ENCODE assay signal across 11 cellular contexts in the genomic region with DNA sequence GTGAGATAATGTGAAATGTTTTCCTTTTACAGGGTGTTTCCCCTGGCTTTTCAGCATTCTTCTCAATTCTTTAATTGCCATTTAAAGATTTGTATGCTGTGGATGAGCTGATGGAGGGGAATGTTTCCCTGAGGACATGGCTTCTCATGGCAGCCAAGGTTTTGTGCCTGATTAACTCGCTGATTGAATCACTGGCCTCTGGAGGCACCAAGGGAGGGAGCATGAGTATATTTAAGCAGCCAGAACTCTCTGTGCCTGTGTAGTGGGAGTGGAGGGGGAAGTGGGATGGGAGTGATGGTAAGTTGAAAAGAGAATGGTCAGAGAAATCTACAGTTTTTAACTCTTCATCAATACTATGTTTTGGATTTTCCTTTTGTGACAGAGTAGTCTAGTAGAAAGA.
DNase-seq lines count a peak whose midpoint lies in the region; ATAC-seq and TF ChIP-seq lines count a peak whose summit lies in the region.
"Had no signal": no experiment of that assay in that cellular context is flagged by ENCODE, and none has a peak within 500 bp of the region (broad histone marks: within the 10 kb centered on the region; RNA-seq: fewer than 3 reads in every experiment).

No MANE protein-coding gene starts in this region.

- WGBS in spleen, 5 donors: 71 to 81% (median 75%) methylated on average over 1 of the region's 1 CpG

- H3K4me1 ChIP-seq in spleen: peaks cover 65 to 97% (median 82%) of the 10 kb centered on the region in 6 donors
- H3K4me1 ChIP-seq: neural progenitor cell had no signal

- DNase-seq in GM04504 (ENCODE audit: low read depth) (peak; percentile 40), Right ventricle myocardium superior (peak; percentile 47), spleen (no peak), NCI-H2196 treated with DMSO at 0.1 percent for 48 hours (lab: John Stamatoyannopoulos, UW; ENCODE audit: unreplicated experiment) (no peak), mucosa of gallbladder (ENCODE audit: low spot score) (no peak)
- DNase-seq in activated CD8-positive, alpha-beta T cell treated with anti-CD3 and anti-CD28 coated beads for 36 hours: no peak
- DNase-seq: H9, NCI-H1694 had no signal

- peaks cover 90% of the 10 kb centered on the region for H3K4me1 Mint-ChIP-seq in activated CD8-positive, alpha-beta T cell treated with anti-CD3 and anti-CD28 coated beads for 36 hours (ENCODE audit: low read depth)
- H3K4me1 Mint-ChIP-seq: H9 had no signal

- H3K27me3 ChIP-seq in spleen (replicated peaks in 1 of 7): no peaks in the 10 kb centered on the region
- H3K27me3 ChIP-seq: neural progenitor cell had no signal

- intact Hi-C loops in activated CD8-positive, alpha-beta T cell treated with anti-CD3 and anti-CD28 coated beads for 36 hours (cut with micrococcal nuclease): no loop called here
- intact Hi-C loops in Right ventricle myocardium superior (cut with DNase I) (loop anchor here (10.0 kb wide), 1 partner anchor 89 kb away; the partner anchor contains the start of gene STIM1), spleen (cut with DNase I; ENCODE audit: low total_unique reads) (loop anchor here (10.0 kb wide), 1 partner anchor 121 kb away; no protein-coding TSS in a partner anchor)

- peak overlapping the region; percentile 88 for H3K27ac Mint-ChIP-seq in activated CD8-positive, alpha-beta T cell treated with anti-CD3 and anti-CD28 coated beads for 36 hours
- H3K27ac Mint-ChIP-seq: H9, neural progenitor cell had no signal

- no peak overlapping the region for H3K4me3 ChIP-seq in spleen
- H3K4me3 ChIP-seq: neural progenitor cell had no signal

- H3K36me3 ChIP-seq in spleen: no peaks in the 10 kb centered on the region
- H3K36me3 ChIP-seq: neural progenitor cell had no signal

- POLR2A ChIA-PET in activated CD8-positive, alpha-beta T cell treated with anti-CD3 and anti-CD28 coated beads for 36 hours (lab: Charles Lee): interaction anchor here (1.0 to 3.5 kb wide), 2 partner anchors 14 to 89 kb away, joined by 3 to 16 read pairs; partner anchors contain the start of gene STIM1

- no peaks in the 10 kb centered on the region for H3K9me3 ChIP-seq in spleen

- no peaks in the 10 kb centered on the region for H3K27me3 Mint-ChIP-seq in activated CD8-positive, alpha-beta T cell treated with anti-CD3 and anti-CD28 coated beads for 36 hours

- TF ChIP-seq CTCF in activated CD8-positive, alpha-beta T cell treated with anti-CD3 and anti-CD28 coated beads for 36 hours (IDR thresholded peaks at IDR 0.05): no peak
- TF ChIP-seq CTCF in spleen (IDR thresholded peaks at IDR 0.05 in 8 of 11, conservative IDR thresholded peaks at IDR 0.05 in 3 of 11): no peak

- no peak overlapping the region for H3K4me3 Mint-ChIP-seq in activated CD8-positive, alpha-beta T cell treated with anti-CD3 and anti-CD28 coated beads for 36 hours
- H3K4me3 Mint-ChIP-seq: H9, neural progenitor cell had no signal

- no peak for TF ChIP-seq POLR2A in spleen (IDR thresholded peaks at IDR 0.05)

- H3K36me3 Mint-ChIP-seq in activated CD8-positive, alpha-beta T cell treated with anti-CD3 and anti-CD28 coated beads for 36 hours (ENCODE audit: low read depth): peaks cover 43% of the 10 kb centered on the region
- H3K36me3 Mint-ChIP-seq: neural progenitor cell had no signal

- CTCF ChIA-PET in activated CD8-positive, alpha-beta T cell treated with anti-CD3 and anti-CD28 coated beads for 36 hours (lab: Charles Lee): interaction anchor here (1.1 to 3.7 kb wide), 6 partner anchors 11 to 128 kb away, joined by 3 to 23 read pairs (median 4); partner anchors contain the start of gene STIM1

- peaks cover 7% of the 10 kb centered on the region for H3K9me3 Mint-ChIP-seq in activated CD8-positive, alpha-beta T cell treated with anti-CD3 and anti-CD28 coated beads for 36 hours
- H3K9me3 Mint-ChIP-seq: H9, neural progenitor cell had no signal

- ATAC-seq in activated CD8-positive, alpha-beta T cell treated with anti-CD3 and anti-CD28 coated beads for 36 hours: no peak
- ATAC-seq in Right ventricle myocardium superior (ENCODE audit: poor library complexity) (peak; percentile 47), HG03039 (IDR thresholded peaks at IDR 0.05; ENCODE audit: unreplicated experiment) (no peak), HG02884 (IDR thresholded peaks at IDR 0.05; ENCODE audit: unreplicated experiment) (no peak)

- H3K27ac ChIP-seq in spleen: peak overlapping the region in 7 of 8 donors; percentile 13 to 94 (median 83)
- H3K27ac ChIP-seq: neural progenitor cell had no signal

Comparison
In these comparisons a context has a peak if more than half of its experiments do, and no peak if none do; other contexts are left out.
1. DNase-seq: peak in GM04504 (single experiment) and Right ventricle myocardium superior (single experiment); none in activated CD8-positive, alpha-beta T cell treated with anti-CD3 and anti-CD28 coated beads for 36 hours (single experiment), spleen (single experiment), NCI-H2196 treated with DMSO at 0.1 percent for 48 hours (single experiment) and mucosa of gallbladder (single experiment).